Comparison of ENCODE assay signal across 9 cellular contexts in the genomic region with DNA sequence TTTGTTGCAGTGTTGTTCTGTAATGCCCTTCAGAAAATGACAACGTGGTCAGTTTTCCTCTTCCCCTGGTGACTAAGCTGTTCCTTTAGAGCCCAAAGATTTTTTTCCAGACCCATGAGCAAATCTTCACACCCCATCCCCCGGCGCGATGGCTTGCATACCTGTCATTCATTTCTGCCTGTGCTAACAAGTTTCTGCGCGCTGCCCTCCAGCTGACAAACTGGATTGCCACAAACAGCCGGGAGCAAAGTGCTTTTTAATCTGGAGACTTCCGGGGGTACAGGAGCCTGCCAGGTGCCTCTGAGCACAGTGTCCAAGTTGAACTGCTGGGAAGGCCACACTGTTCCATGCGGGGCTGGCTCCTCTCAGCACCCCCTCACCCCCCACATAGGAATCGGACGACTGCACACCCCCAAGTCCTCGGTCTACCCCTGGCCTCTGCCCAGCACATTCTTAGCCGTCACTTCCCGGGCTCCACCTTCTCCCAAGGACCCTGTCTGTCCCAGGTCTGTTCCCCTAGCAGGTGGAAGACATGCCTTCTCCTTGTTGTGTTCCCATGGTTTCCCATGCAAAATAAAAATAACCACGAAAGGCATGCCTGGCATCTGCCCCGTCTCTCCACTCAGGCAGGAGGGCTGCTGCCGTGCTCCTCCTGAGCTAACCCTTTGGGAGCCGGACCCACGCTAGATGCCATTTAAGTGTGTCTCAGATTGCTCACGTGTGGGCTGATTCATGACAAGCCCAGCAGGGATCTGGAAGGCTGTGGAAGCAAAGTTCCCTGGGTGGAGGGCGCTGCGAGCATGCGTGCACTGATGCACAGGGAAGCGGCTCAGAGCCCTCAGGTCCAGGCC. TPM values are rescaled to one million over a fixed set of nuclear protein-coding genes. Genes with fewer than 3 reads are reported as not detected.
DNase-seq lines count a peak whose midpoint lies in the region; ATAC-seq and TF ChIP-seq lines count a peak whose summit lies in the region.
"Had no signal": no experiment of that assay in that cellular context is flagged by ENCODE, and none has a peak within 500 bp of the region (broad histone marks: within the 10 kb centered on the region; RNA-seq: fewer than 3 reads in every experiment).

No MANE protein-coding gene starts in this region.

- DNase-seq in AG20443 (ENCODE audit: low spot score) (peak; percentile 89), RWPE1 (ENCODE audit: low spot score) (peak; percentile 94), fibroblast of villous mesenchyme (ENCODE audit: low read depth) (peak; percentile 19), osteoblast (ENCODE audit: insufficient read length, low spot score, missing footprints) (peak; percentile 94), HuH-7 (ENCODE audit: low spot score) (no peak), BE2C (no peak)

- H3K79me2 ChIP-seq in osteoblast (ENCODE audit: insufficient read depth, low read length) = peaks cover 25% of the 10 kb centered on the region

- ATAC-seq in HG03565 (IDR thresholded peaks at IDR 0.05; ENCODE audit: unreplicated experiment) (no peak), GM19023 (IDR thresholded peaks at IDR 0.05; ENCODE audit: unreplicated experiment) (no peak)

- H3K27ac ChIP-seq in RWPE1 (peak overlapping the region; percentile 98), osteoblast (ENCODE audit: low read depth, low read length) (peak overlapping the region; percentile 79)
- H3K27ac ChIP-seq: SJSA1 had no signal

- H3K27me3 ChIP-seq in osteoblast (ENCODE audit: insufficient read depth, low read length) (no peaks in the 10 kb centered on the region), BE2C (no peaks in the 10 kb centered on the region)
- H3K27me3 ChIP-seq: SJSA1 had no signal

- H3K4me3 ChIP-seq in fibroblast of villous mesenchyme (ENCODE audit: low read depth, low read length) (no peak overlapping the region), osteoblast (ENCODE audit: insufficient read depth, low read length) (no peak overlapping the region), BE2C (ENCODE audit: low read depth, low read length) (no peak overlapping the region)
- H3K4me3 ChIP-seq: SJSA1 had no signal

- no peak overlapping the region for H3K4me2 ChIP-seq in osteoblast (ENCODE audit: insufficient read depth, low read length)

- CTCF ChIA-PET in RWPE1 (lab: Yijun Ruan, JAX) = interaction anchor here (0.7 to 0.8 kb wide), 2 partner anchors 13 to 287 kb away, joined by 3 to 4 read pairs; no protein-coding TSS in a partner anchor

- H3K9me3 ChIP-seq in osteoblast (ENCODE audit: low read depth, low read length) (no peaks in the 10 kb centered on the region), BE2C (no peaks in the 10 kb centered on the region)
- H3K9me3 ChIP-seq: SJSA1 had no signal

- H3K36me3 ChIP-seq in osteoblast (ENCODE audit: insufficient read depth, low read length) (peaks cover 64% of the 10 kb centered on the region), BE2C (peaks cover 3% of the 10 kb centered on the region; the same call in 1 of the 2 replicates)

- POLR2A ChIA-PET in RWPE1 (lab: Yijun Ruan, JAX; ENCODE audit: low non-redundant PET) = interaction anchor here (0.7 to 1.0 kb wide), 2 partner anchors 11 to 1311 kb away, joined by 3 read pairs; no protein-coding TSS in a partner anchor

- no peak for TF ChIP-seq CTCF in RWPE1 (conservative IDR thresholded peaks at IDR 0.05; ENCODE audit: low read depth)
- no peak for TF ChIP-seq CTCF in fibroblast of villous mesenchyme (IDR thresholded peaks at IDR 0.05; ENCODE audit: insufficient read depth, low read depth, low read length)
- TF ChIP-seq CTCF in osteoblast (IDR thresholded peaks at IDR 0.05; ENCODE audit: extremely low read depth, low read depth, low read length) = no peak
- no peak for TF ChIP-seq CTCF in BE2C (IDR thresholded peaks at IDR 0.05; ENCODE audit: low read depth, low read length)

- H4K20me1 ChIP-seq in osteoblast (ENCODE audit: insufficient read depth, low read length) = peaks cover 18% of the 10 kb centered on the region

- H3K4me1 ChIP-seq in osteoblast (ENCODE audit: insufficient read depth, low read length) (peaks cover 11% of the 10 kb centered on the region), BE2C (no peaks in the 10 kb centered on the region)
- H3K4me1 ChIP-seq: SJSA1 had no signal

- no peak overlapping the region for H2AFZ ChIP-seq in osteoblast (ENCODE audit: low read length)

RNA-seq across cellular contexts. Expression of gene RILPL1, which starts 14.1 kb away (rescaled TPM):
- total RNA-seq in fibroblast of villous mesenchyme (10.6 and 13.4 TPM in 2 replicates), osteoblast (14.7 and 16.3 TPM in 2 replicates)
- 10.3 TPM for polyA plus RNA-seq in BE2C (2012; ENCODE audit: insufficient read depth, insufficient read length, low read depth)

Comparison
In these comparisons a context has a peak if more than half of its experiments do, and no peak if none do; other contexts are left out.
1. DNase-seq: peak in AG20443 (single experiment), RWPE1 (single experiment), fibroblast of villous mesenchyme (single experiment) and osteoblast (single experiment); none in HuH-7 (single experiment) and BE2C (single experiment).